20 cellular contexts compared by ENCODE assay signal in the genomic region with DNA sequence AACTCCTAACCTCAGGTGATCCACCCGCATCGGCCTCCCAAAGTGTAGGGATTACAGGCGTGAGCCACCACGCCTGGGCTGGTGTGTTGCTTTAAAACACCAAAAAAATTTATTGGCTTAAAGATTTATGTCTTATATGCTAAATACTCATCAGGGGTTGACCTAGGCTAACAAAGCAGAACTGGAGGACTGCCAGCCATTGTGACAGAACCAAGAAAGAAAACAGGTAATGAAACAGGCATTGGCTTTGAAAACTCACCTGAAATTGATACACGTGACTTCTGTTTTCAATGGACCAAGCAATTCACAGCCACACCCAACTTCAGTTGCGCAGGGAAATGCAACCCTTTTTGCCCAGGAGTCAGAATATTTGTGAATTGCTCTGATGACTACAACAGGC. TPM values are rescaled to one million over a fixed set of nuclear protein-coding genes. Genes with fewer than 3 reads are reported as not detected.
DNase-seq lines count a peak whose midpoint lies in the region; ATAC-seq and TF ChIP-seq lines count a peak whose summit lies in the region.
"Had no signal": no experiment of that assay in that cellular context is flagged by ENCODE, and none has a peak within 500 bp of the region (broad histone marks: within the 10 kb centered on the region; RNA-seq: fewer than 3 reads in every experiment).

No MANE protein-coding gene starts in this region.

- H3K27me3 ChIP-seq in adipocyte (replicated peaks; ENCODE audit: control insufficient read depth, insufficient read depth, low read length): no peaks in the 10 kb centered on the region
- no peaks in the 10 kb centered on the region for H3K27me3 ChIP-seq in mucosa of rectum (ENCODE audit: control insufficient read depth in 2 of 2, insufficient read depth in 2 of 2, low read length in 2 of 2)
- H3K27me3 ChIP-seq in left lung: no peaks in the 10 kb centered on the region
- H3K27me3 ChIP-seq in Caco-2 (replicated peaks; ENCODE audit: control insufficient read depth, insufficient read depth, low read length): no peaks in the 10 kb centered on the region
- H3K27me3 ChIP-seq: BLaER1 treated with 17β-estradiol and CSF1 and Interleukin-3, amounts not matched to agents 10 nM and 100 nM; SJCRH30 had no signal

- TF ChIP-seq CTCF in 22Rv1 (IDR thresholded peaks at IDR 0.05): no peak
- no peak for TF ChIP-seq CTCF in left lung (IDR thresholded peaks at IDR 0.05)
- no peak for TF ChIP-seq CTCF in Caco-2 (IDR thresholded peaks at IDR 0.05; ENCODE audit: insufficient read depth in 1 of 2, low read depth in 1 of 2, low read length in 1 of 2, severe bottlenecking in 1 of 2, unreplicated experiment in 1 of 2)

- peaks cover 6% of the 10 kb centered on the region for H3K4me1 Mint-ChIP-seq in Caco-2 (ENCODE audit: low read depth, unreplicated experiment)

- peaks cover 35% of the 10 kb centered on the region for H3K4me1 ChIP-seq in adipocyte (ENCODE audit: control insufficient read depth, insufficient read depth, low read length)
- peaks cover 6 to 11% of the 10 kb centered on the region in 2 donors for H3K4me1 ChIP-seq in mucosa of rectum (ENCODE audit: control insufficient read depth in 2 of 2, insufficient read depth in 2 of 2, low read length in 2 of 2)
- peaks cover 0 to 28% of the 10 kb centered on the region in 2 donors for H3K4me1 ChIP-seq in left lung
- H3K4me1 ChIP-seq in Caco-2: peaks cover 8% of the 10 kb centered on the region

- H3K4me3 ChIP-seq in adipocyte (ENCODE audit: low read length) (no peak overlapping the region), mucosa of rectum (ENCODE audit: low read length in 2 of 2) (no peak overlapping the region), left lung (no peak overlapping the region), Caco-2 (ENCODE audit: low read depth, low read length) (no peak overlapping the region)
- H3K4me3 ChIP-seq: BLaER1 treated with 17β-estradiol and CSF1 and Interleukin-3, amounts not matched to agents 10 nM and 100 nM; GM23248; psoas muscle; SJCRH30 had no signal

- intact Hi-C loops in left lung (cut with DNase I) (no loop called here), Caco-2 (cut with micrococcal nuclease; ENCODE audit: unreplicated experiment) (loop anchor here (5.0 kb wide), 1 partner anchor 38 kb away; no protein-coding TSS in a partner anchor)

- H3K9me3 Mint-ChIP-seq in Caco-2 (ENCODE audit: unreplicated experiment): no peaks in the 10 kb centered on the region
- H3K9me3 Mint-ChIP-seq: activated naive CD8-positive, alpha-beta T cell treated with anti-CD3 and anti-CD28 coated beads for 36 hours had no signal

- peaks cover 48% of the 10 kb centered on the region for H3K36me3 Mint-ChIP-seq in Caco-2 (ENCODE audit: insufficient read depth, unreplicated experiment)

- POLR2A ChIA-PET in Caco-2 (lab: Charles Lee): no interaction called here

- peak overlapping the region; percentile 10 for H3K9ac ChIP-seq in adipocyte (ENCODE audit: low read length)
- no peak overlapping the region for H3K9ac ChIP-seq in mucosa of rectum (ENCODE audit: low read depth in 1 of 2, low read length in 2 of 2)
- H3K9ac ChIP-seq: BLaER1 treated with 17β-estradiol and CSF1 and Interleukin-3, amounts not matched to agents 10 nM and 100 nM; GM23248 had no signal

- DNase-seq in CD1c-positive myeloid dendritic cell (ENCODE audit: extremely low spot score) (peak; percentile 39), adipocyte (ENCODE audit: low read depth) (no peak), NCI-H146 treated with DMSO at 0.1 percent for 48 hours (lab: John Stamatoyannopoulos, UW; ENCODE audit: unreplicated experiment) (no peak), NCI-H774 (lab: John Stamatoyannopoulos, UW) (no peak), left lung (no peak), Caco-2 (no peak)
- DNase-seq: activated naive CD8-positive, alpha-beta T cell treated with anti-CD3 and anti-CD28 coated beads for 36 hours; effector memory CD4-positive, alpha-beta T cell; left cardiac atrium; naive thymus-derived CD4-positive, alpha-beta T cell; NCI-H187 treated with DMSO at 0.1 percent for 48 hours; NK-92 treated with Interleukin-12 subunit alpha and Interleukin-12 subunit beta, amount 100 ng/mL, for 24 hours; psoas muscle; stimulated activated CD4-positive, alpha-beta T cell treated with anti-CD3 and anti-CD28 coated beads, Interleukin-1b, Interleukin-23, amount 100 ng/mL, for 48 hours had no signal

- no peak overlapping the region for H3K27ac Mint-ChIP-seq in Caco-2 (ENCODE audit: unreplicated experiment)
- H3K27ac Mint-ChIP-seq: activated CD4-positive, alpha-beta T cell treated with anti-CD3 and anti-CD28 coated beads for 36 hours; activated naive CD8-positive, alpha-beta T cell treated with anti-CD3 and anti-CD28 coated beads for 36 hours had no signal

- no TSS peak for BruUV-seq in Caco-2 (replicated peaks; lab: Mats Ljungman, UMichigan)

- 0 out of 2 replicates have a peak overlapping the region, but pooled peaks have one; percentile 16 for H3K27ac ChIP-seq in 22Rv1
- peak overlapping the region; percentile 54 to 59 for H3K27ac ChIP-seq in mucosa of rectum (ENCODE audit: low read depth in 2 of 2, low read length in 2 of 2)
- H3K27ac ChIP-seq in left lung: peak overlapping the region in 1 of 2 donors; percentile 71
- H3K27ac ChIP-seq: GM23248, psoas muscle, SJCRH30 had no signal

- no peak overlapping the region for H3K4me3 Mint-ChIP-seq in Caco-2 (ENCODE audit: unreplicated experiment)
- H3K4me3 Mint-ChIP-seq: activated CD4-positive, alpha-beta T cell treated with anti-CD3 and anti-CD28 coated beads for 36 hours; activated naive CD8-positive, alpha-beta T cell treated with anti-CD3 and anti-CD28 coated beads for 36 hours; naive thymus-derived CD4-positive, alpha-beta T cell had no signal

- H3K9me3 ChIP-seq in adipocyte (ENCODE audit: control insufficient read depth, low read length): no peaks in the 10 kb centered on the region
- no peaks in the 10 kb centered on the region for H3K9me3 ChIP-seq in mucosa of rectum (ENCODE audit: control insufficient read depth in 2 of 2, low read length in 2 of 2)
- H3K9me3 ChIP-seq in left lung: no peaks in the 10 kb centered on the region
- H3K9me3 ChIP-seq in Caco-2: no peaks in the 10 kb centered on the region
- H3K9me3 ChIP-seq: BLaER1 treated with 17β-estradiol and CSF1 and Interleukin-3, amounts not matched to agents 10 nM and 100 nM; psoas muscle; SJCRH30 had no signal

- no peak for ATAC-seq in left lung
- ATAC-seq: naive thymus-derived CD4-positive, alpha-beta T cell had no signal

- H3K36me3 ChIP-seq in adipocyte (ENCODE audit: control insufficient read depth, insufficient read depth, low read length, severe bottlenecking) (peaks cover under 1% of the 10 kb centered on the region), mucosa of rectum (ENCODE audit: control insufficient read depth in 2 of 2, insufficient read depth in 2 of 2, low read length in 2 of 2) (peaks cover 6 to 8% of the 10 kb centered on the region in 2 donors), left lung (peaks cover 0 to 9% of the 10 kb centered on the region in 2 donors), Caco-2 (ENCODE audit: control insufficient read depth, insufficient read depth, low read length) (no peaks in the 10 kb centered on the region)

- no peaks in the 10 kb centered on the region for H3K27me3 Mint-ChIP-seq in Caco-2 (ENCODE audit: insufficient read depth, unreplicated experiment)
- H3K27me3 Mint-ChIP-seq: activated CD4-positive, alpha-beta T cell treated with anti-CD3 and anti-CD28 coated beads for 36 hours; activated naive CD8-positive, alpha-beta T cell treated with anti-CD3 and anti-CD28 coated beads for 36 hours; naive thymus-derived CD4-positive, alpha-beta T cell had no signal

- CTCF ChIA-PET in Caco-2 (lab: Charles Lee): interaction anchor here (2.0 to 4.1 kb wide), 3 partner anchors 55 to 87 kb away, joined by 4 to 28 read pairs (median 6); a partner anchor contains a TSS

RNA-seq across cellular contexts. Expression of a gene that starts 4.9 kb away (rescaled TPM):
- total RNA-seq in left lung (10 to 100 TPM; 12.3 to 21.7 TPM), Caco-2 (2022) (34.4 and 38.5 TPM in 2 replicates)

RNA-seq across cellular contexts. Expression of a gene that starts 46.0 kb away (rescaled TPM):
- total RNA-seq in left lung (10 to 100 TPM; 18.6 to 29.4 TPM), Caco-2 (2022) (11.6 and 11.7 TPM in 2 replicates)

RNA-seq across cellular contexts. Expression of a gene that starts 54.9 kb away (rescaled TPM):
- total RNA-seq in left lung (10 to 100 TPM; 25.1 to 25.5 TPM), Caco-2 (2022) (16.8 and 18.3 TPM in 2 replicates)

RNA-seq across cellular contexts. Expression of a gene that starts 54.9 kb away (rescaled TPM):
- total RNA-seq in left lung (10 to 100 TPM; 22.1 to 22.9 TPM), Caco-2 (2022) (27.6 and 31.5 TPM in 2 replicates)

RNA-seq across cellular contexts. Expression of a gene that starts 59.7 kb away (rescaled TPM):
- total RNA-seq in left lung (10 to 100 TPM; 28.1 to 38.2 TPM), Caco-2 (2022) (39.4 and 52.0 TPM in 2 replicates)
